Comparison of ENCODE assay signal across 14 cellular contexts in genomic region chr10:12579954-12580858, GRCh38.
A peak's percentile ranks its signal among the peaks of the same experiment; 100 is the strongest.
DNase-seq lines count a peak whose midpoint lies in the region; ATAC-seq and TF ChIP-seq lines count a peak whose summit lies in the region.
"Had no signal": no experiment of that assay in that cellular context is flagged by ENCODE, and none has a peak within 500 bp of the region (broad histone marks: within the 10 kb centered on the region; RNA-seq: fewer than 3 reads in every experiment).

No MANE protein-coding gene starts in this region.

- H3K4me3 ChIP-seq in ascending aorta = peak overlapping the region in 1 of 2 donors; percentile 11
- H3K4me3 ChIP-seq: dorsolateral prefrontal cortex, prostate gland had no signal

- H3K4me1 ChIP-seq in ascending aorta = peaks cover 0 to 6% of the 10 kb centered on the region in 2 donors
- H3K4me1 ChIP-seq: prostate gland had no signal

- intact Hi-C loops in ascending aorta (cut with DNase I) = loop anchor here (10.0 kb wide), 1 partner anchor 315 kb away; no protein-coding TSS in a partner anchor

- H3K36me3 Mint-ChIP-seq in nephron (ENCODE audit: low read depth) = peaks cover 5% of the 10 kb centered on the region

- peak overlapping the region; percentile 86 to 96 (median 95) for H3K27ac Mint-ChIP-seq in nephron

- no peaks in the 10 kb centered on the region for H3K27me3 Mint-ChIP-seq in nephron (ENCODE audit: low read depth)

- no peak for TF ChIP-seq CTCF in ascending aorta (IDR thresholded peaks at IDR 0.05)
- no peak for TF ChIP-seq CTCF in nephron (IDR thresholded peaks at IDR 0.05; ENCODE audit: unreplicated experiment in 3 of 3)

- no peaks in the 10 kb centered on the region for H3K36me3 ChIP-seq in ascending aorta
- H3K36me3 ChIP-seq: prostate gland had no signal

- ATAC-seq in GM18909 (IDR thresholded peaks at IDR 0.05; ENCODE audit: poor library complexity, unreplicated experiment) (peak; percentile 94), HG02759 (IDR thresholded peaks at IDR 0.05; ENCODE audit: unreplicated experiment) (peak; percentile 85)
- ATAC-seq: SK-N-SH treated with all-trans-retinoic acid at 6 μM for 48 hours had no signal

- H3K4me1 Mint-ChIP-seq in nephron = peaks cover 4% of the 10 kb centered on the region

- H3K4me3 Mint-ChIP-seq in nephron = peak overlapping the region in 2 of 3 experiments; percentile 31 to 40

- TF ChIP-seq POLR2A in erythroblast (IDR thresholded peaks at IDR 0.05; ENCODE audit: low read length) = no peak

- peak overlapping the region; percentile 55 to 73 for H3K27ac ChIP-seq in ascending aorta
- H3K27ac ChIP-seq: dorsolateral prefrontal cortex, prostate gland had no signal

- DNase-seq in ascending aorta (ENCODE audit: low spot score in 2 of 2) (no peak), NCI-H446 (lab: John Stamatoyannopoulos, UW) (no peak), NCI-H2029 (lab: John Stamatoyannopoulos, UW) (no peak), erythroblast (lab: John Stamatoyannopoulos, UW) (no peak), AG08396 (ENCODE audit: low spot score) (no peak)
- DNase-seq: activated T-cell treated with anti-CD3 and anti-CD28 coated beads, Interleukin-2, amount 50 U/mL, for 1 hour; dorsolateral prefrontal cortex; NCI-H1417 treated with DMSO at 0.1 percent for 48 hours; stimulated activated CD8-positive, alpha-beta memory T cell treated with anti-CD3 and anti-CD28 coated beads, Interleukin-4, amount 100 ng/mL, for 48 hours had no signal

- peaks cover 32% of the 10 kb centered on the region for H3K9me3 Mint-ChIP-seq in nephron

- H3K9me3 ChIP-seq in ascending aorta = no peaks in the 10 kb centered on the region
- H3K9me3 ChIP-seq: prostate gland had no signal

- H3K27me3 ChIP-seq in ascending aorta = no peaks in the 10 kb centered on the region
- H3K27me3 ChIP-seq: dorsolateral prefrontal cortex had no signal
